23 cellular contexts compared by ENCODE assay signal in genomic region chr1:202049129-202049528, GRCh38. TPM values are rescaled to one million over a fixed set of nuclear protein-coding genes. Genes with fewer than 3 reads are reported as not detected.
A peak's percentile ranks its signal among the peaks of the same experiment; 100 is the strongest.
DNase-seq lines count a peak whose midpoint lies in the region; ATAC-seq and TF ChIP-seq lines count a peak whose summit lies in the region.
"Had no signal": no experiment of that assay in that cellular context is flagged by ENCODE, and none has a peak within 500 bp of the region (broad histone marks: within the 10 kb centered on the region; RNA-seq: fewer than 3 reads in every experiment).

No MANE protein-coding gene starts in this region.

- in situ Hi-C loops in transverse colon (cut with MboI; ENCODE audit: low pct_ligation_motif_present in 1 of 4, low pct_unique_long_range_greater_than_20kb in 1 of 4, low sequenced_read_pairs in 3 of 4), result no loop called here

- peak; percentile 37 for DNase-seq in NCI-H510A treated with DMSO at 0.1 percent for 48 hours (lab: John Stamatoyannopoulos, UW)
- DNase-seq in NCI-H510A (lab: John Stamatoyannopoulos, UW), result no peak
- DNase-seq in epithelial cell of esophagus (ENCODE audit: low read depth), result peak; percentile 64
- peak; percentile 65 to 76 for DNase-seq in left colon
- peak; percentile 70 for DNase-seq in transverse colon
- no peak for DNase-seq in NCI-H1930 (lab: John Stamatoyannopoulos, UW)
- DNase-seq in NCI-H1092 treated with DMSO at 0.1 percent for 48 hours (lab: John Stamatoyannopoulos, UW), result no peak
- DNase-seq: 8988T; activated CD4-positive, alpha-beta T cell treated with anti-CD3 and anti-CD28 coated beads for 1 hour; activated naive CD4-positive, alpha-beta T cell treated with Interleukin-2 at 50 U/mL for 16 hours; activated T-cell treated with anti-CD3 and anti-CD28 coated beads, Interleukin-2, amount 50 U/mL, for 24 hours; aorta; hippocampal formation; Kasumi-1; mesenchymal stem cell; NCI-H1105; NCI-H69; nephron progenitor cell; psoas muscle; stimulated activated CD4-positive, alpha-beta T cell treated with anti-CD3 and anti-CD28 coated beads, Interleukin-2, amount 100 ng/mL, for 48 hours; uterus had no signal

- H3K36me3 ChIP-seq in transverse colon, result no peaks in the 10 kb centered on the region
- H3K36me3 ChIP-seq: uterus had no signal

- ATAC-seq in left colon, result peak; percentile 49
- ATAC-seq in GM18511 (IDR thresholded peaks at IDR 0.05; ENCODE audit: unreplicated experiment), result no peak
- ATAC-seq: psoas muscle had no signal

- 36 to 39% methylated on average over 4 to 5 of the region's 5 CpGs for WGBS in transverse colon (ENCODE audit: low coverage in 1 of 2), 2 donors

- intact Hi-C loops in left colon (cut with DNase I, micrococcal nuclease) (no loop called here), transverse colon (cut with DNase I; ENCODE audit: low total_unique reads) (no loop called here)

- H3K4me1 ChIP-seq in transverse colon, result peaks cover 11 to 52% (median 39%) of the 10 kb centered on the region in 4 donors
- H3K4me1 ChIP-seq: psoas muscle, uterus had no signal

- no peaks in the 10 kb centered on the region for H3K9me3 ChIP-seq in transverse colon
- H3K9me3 ChIP-seq: psoas muscle, uterus had no signal

- peak; percentile 42 for TF ChIP-seq POLR2A in transverse colon (IDR thresholded peaks at IDR 0.05)

- no peaks in the 10 kb centered on the region for H3K27me3 ChIP-seq in transverse colon
- H3K27me3 ChIP-seq: uterus had no signal

- TF ChIP-seq CTCF in epithelial cell of esophagus (IDR thresholded peaks at IDR 0.05; ENCODE audit: insufficient read depth, low read depth, low read length, missing control alignments) (no peak), transverse colon (IDR thresholded peaks at IDR 0.05) (no peak)

- TF ChIP-seq EP300 in transverse colon (IDR thresholded peaks at IDR 0.05; ENCODE audit: low read depth), result no peak

- peak overlapping the region; percentile 87 to 96 (median 92) for H3K27ac ChIP-seq in transverse colon
- H3K27ac ChIP-seq: psoas muscle, uterus had no signal

- H3K4me3 ChIP-seq in epithelial cell of esophagus (ENCODE audit: low read length), result no peak overlapping the region
- no peak overlapping the region for H3K4me3 ChIP-seq in transverse colon
- H3K4me3 ChIP-seq: psoas muscle, smooth muscle cell, uterus had no signal

RNA-seq across cellular contexts. Expression of gene ELF3, which starts 38.7 kb away (rescaled TPM):
- total RNA-seq in left colon, result 1,000 to 10,000 TPM; 1,089 to 1,608 TPM
- 1,000 to 10,000 TPM in 1 of 4 donors, 100 to 1,000 TPM in 3; 581 to 1,486 (median 902) TPM for total RNA-seq in transverse colon

Comparison
In these comparisons a context has a peak if more than half of its experiments do, and no peak if none do; other contexts are left out.
1. DNase-seq: peak in NCI-H510A treated with DMSO at 0.1 percent for 48 hours (single experiment), epithelial cell of esophagus (single experiment), left colon (2 of 2) and transverse colon (single experiment); none in NCI-H510A (single experiment), NCI-H1930 (0 of 2) and NCI-H1092 treated with DMSO at 0.1 percent for 48 hours (single experiment).